Comparison of ENCODE assay signal across 1 cellular context in the genomic region with DNA sequence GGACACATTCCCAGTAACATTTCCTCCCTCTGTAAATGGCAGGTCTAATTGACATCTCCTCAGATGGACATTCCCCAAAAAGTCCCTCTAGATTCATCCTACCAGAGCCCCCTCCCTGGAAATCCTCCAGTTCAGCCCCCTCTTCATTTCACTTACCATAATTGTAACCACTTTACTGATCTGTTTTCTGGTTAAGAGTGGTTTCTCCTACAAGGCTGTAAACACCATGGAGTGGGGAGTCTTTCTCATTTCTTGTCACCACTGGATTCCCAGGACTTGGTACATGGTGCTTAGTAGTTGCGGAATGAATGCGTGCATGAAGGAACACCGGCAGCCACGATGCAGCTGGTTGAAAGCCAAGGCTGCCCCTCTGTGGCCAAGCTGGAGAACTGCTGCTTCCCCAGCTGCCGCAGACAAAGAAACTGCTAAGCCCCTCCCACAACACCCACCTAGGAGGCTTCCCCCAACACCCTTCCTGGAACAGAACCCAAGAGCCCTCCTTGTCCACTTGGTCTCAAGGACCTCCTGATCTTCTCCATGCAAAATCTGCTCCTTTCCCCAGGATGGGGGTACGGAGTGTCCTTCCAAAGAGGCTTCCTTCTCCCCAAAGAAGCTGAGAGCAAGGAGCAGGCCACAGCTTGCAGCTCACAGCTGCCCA.
TF ChIP-seq lines count a peak whose summit lies in the region.

No MANE protein-coding gene starts in this region.

TF ChIP-seq in WTC11, 78 proteins besides CTCF, POLR2A, EP300 and RAD21 (continued from another document):
- TF ChIP-seq, protein P1, sequence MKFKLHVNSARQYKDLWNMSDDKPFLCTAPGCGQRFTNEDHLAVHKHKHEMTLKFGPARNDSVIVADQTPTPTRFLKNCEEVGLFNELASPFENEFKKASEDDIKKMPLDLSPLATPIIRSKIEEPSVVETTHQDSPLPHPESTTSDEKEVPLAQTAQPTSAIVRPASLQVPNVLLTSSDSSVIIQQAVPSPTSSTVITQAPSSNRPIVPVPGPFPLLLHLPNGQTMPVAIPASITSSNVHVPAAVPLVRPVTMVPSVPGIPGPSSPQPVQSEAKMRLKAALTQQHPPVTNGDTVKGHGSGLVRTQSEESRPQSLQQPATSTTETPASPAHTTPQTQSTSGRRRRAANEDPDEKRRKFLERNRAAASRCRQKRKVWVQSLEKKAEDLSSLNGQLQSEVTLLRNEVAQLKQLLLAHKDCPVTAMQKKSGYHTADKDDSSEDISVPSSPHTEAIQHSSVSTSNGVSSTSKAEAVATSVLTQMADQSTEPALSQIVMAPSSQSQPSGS (CRISPR knock-in tag; IDR thresholded peaks at IDR 0.05; ENCODE audit: borderline replicate concordance, low read depth): no peak
- TF ChIP-seq RORB (CRISPR knock-in tag; IDR thresholded peaks at IDR 0.05) (no peak), GABPB1 (CRISPR knock-in tag; IDR thresholded peaks at IDR 0.05) (no peak), SOX15 (CRISPR knock-in tag; IDR thresholded peaks at IDR 0.05) (no peak), NFE2L1 (CRISPR knock-in tag; IDR thresholded peaks at IDR 0.05) (no peak), SMAD3 (CRISPR knock-in tag; IDR thresholded peaks at IDR 0.05; ENCODE audit: borderline replicate concordance) (no peak)
- TF ChIP-seq, protein P2, sequence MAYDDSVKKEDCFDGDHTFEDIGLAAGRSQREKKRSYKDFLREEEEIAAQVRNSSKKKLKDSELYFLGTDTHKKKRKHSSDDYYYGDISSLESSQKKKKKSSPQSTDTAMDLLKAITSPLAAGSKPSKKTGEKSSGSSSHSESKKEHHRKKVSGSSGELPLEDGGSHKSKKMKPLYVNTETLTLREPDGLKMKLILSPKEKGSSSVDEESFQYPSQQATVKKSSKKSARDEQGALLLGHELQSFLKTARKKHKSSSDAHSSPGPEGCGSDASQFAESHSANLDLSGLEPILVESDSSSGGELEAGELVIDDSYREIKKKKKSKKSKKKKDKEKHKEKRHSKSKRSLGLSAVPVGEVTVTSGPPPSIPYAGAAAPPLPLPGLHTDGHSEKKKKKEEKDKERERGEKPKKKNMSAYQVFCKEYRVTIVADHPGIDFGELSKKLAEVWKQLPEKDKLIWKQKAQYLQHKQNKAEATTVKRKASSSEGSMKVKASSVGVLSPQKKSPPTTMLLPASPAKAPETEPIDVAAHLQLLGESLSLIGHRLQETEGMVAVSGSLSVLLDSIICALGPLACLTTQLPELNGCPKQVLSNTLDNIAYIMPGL (CRISPR knock-in tag; IDR thresholded peaks at IDR 0.05): no peak
TF ChIP-seq in WTC11: peak in this region for 0.
